ENCODE assay signal across 8 cellular contexts in genomic region chr2:30808695-30809094, GRCh38. TPM values are rescaled to one million over a fixed set of nuclear protein-coding genes. Genes with fewer than 3 reads are reported as not detected.
"Had no signal": no experiment of that assay in that cellular context is flagged by ENCODE, and none has a peak within 500 bp of the region (broad histone marks: within the 10 kb centered on the region; RNA-seq: fewer than 3 reads in every experiment).

No MANE protein-coding gene starts in this region.

- ATAC-seq: HepG2, K562 had no signal

- H3K4me3 ChIP-seq: K562 had no signal

- DNase-seq: IMR-90, KBM-7 had no signal

- FAIRE-seq: HepG2, HTR-8/SVneo, K562 had no signal

- H3K27ac ChIP-seq: HL-60 had no signal

RNA-seq across cellular contexts. Expression of gene CAPN13, which starts 1.4 kb away (rescaled TPM):
- total RNA-seq: HepG2, HT1080, IMR-90, K562 had no signal
- polyA plus RNA-seq: HepG2, IgD-negative memory B cell, IMR-90, K562 had no signal
